Comparison of ENCODE assay signal across 8 cellular contexts in the genomic region with DNA sequence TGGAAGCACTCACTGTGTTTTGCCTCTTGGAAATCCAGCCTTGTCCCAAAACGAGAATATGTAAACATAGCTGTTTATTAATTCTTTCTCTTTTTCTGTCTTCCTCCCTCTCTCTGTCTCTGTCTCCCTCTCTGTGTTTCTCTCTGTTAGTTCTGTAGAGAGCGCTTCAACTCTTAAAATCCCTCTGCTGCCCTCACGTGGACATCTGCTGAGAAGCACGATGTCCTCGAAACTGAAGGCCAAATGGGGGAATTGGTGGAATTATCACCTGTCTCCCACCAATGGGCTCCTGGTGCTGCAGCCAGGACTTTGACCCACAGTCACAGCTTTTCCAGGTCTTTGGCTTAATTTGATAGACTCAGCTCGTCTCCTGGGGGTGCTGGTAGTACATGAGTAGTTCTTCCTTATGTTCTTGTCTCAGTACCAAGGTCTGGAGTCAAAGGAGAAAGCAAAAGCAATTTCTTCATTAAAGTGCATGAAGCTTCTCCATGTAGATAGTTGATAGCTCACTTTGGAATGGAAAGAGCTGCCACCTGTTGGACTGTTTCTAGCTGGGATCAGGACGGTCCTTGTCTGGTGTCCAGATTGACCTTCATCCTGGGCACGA. TPM values are rescaled to one million over a fixed set of nuclear protein-coding genes. Genes with fewer than 3 reads are reported as not detected.
DNase-seq lines count a peak whose midpoint lies in the region; ATAC-seq and TF ChIP-seq lines count a peak whose summit lies in the region.

No MANE protein-coding gene starts in this region.

- TF ChIP-seq CTCF in HFF-Myc (IDR thresholded peaks at IDR 0.05; ENCODE audit: low read depth, low read length, missing control alignments) (peak; percentile 77), right atrium auricular region (IDR thresholded peaks at IDR 0.05) (peak; percentile 38 to 87)

- no peaks in the 10 kb centered on the region for H3K36me3 ChIP-seq in right atrium auricular region

- H3K27me3 ChIP-seq in right atrium auricular region = no peaks in the 10 kb centered on the region

- H3K4me3 ChIP-seq in HFF-Myc (replicated peaks; ENCODE audit: low read depth, low read length) (no peak overlapping the region), right atrium auricular region (no peak overlapping the region)

- H3K27ac ChIP-seq in right atrium auricular region = no peak overlapping the region

- peaks cover 0 to 6% of the 10 kb centered on the region in 2 donors for H3K4me1 ChIP-seq in right atrium auricular region

- in situ Hi-C loops in G401 (cut with HindIII; ENCODE audit: low sequenced_read_pairs) = no loop called here

- H3K9me3 ChIP-seq in right atrium auricular region = no peaks in the 10 kb centered on the region

- DNase-seq in G401 (ENCODE audit: low spot score) (peak; percentile 57), HFF-Myc (ENCODE audit: extremely low read depth, low read depth) (peak; percentile 31), NCI-H1694 (lab: John Stamatoyannopoulos, UW) (peak; percentile 38), T-helper 2 cell (peak; percentile 40 to 84 (median 67)), amniotic stem cell (lab: John Stamatoyannopoulos, UW) (peak; percentile 66), right atrium auricular region (ENCODE audit: low spot score) (peak; percentile 84), sciatic nerve (ENCODE audit: low spot score) (peak; percentile 92)

- intact Hi-C loops in sciatic nerve (cut with DNase I) = loop anchor here (5.0 kb wide), 1 partner anchor 356 kb away; no protein-coding TSS in a partner anchor

- peak; percentile 93 for ATAC-seq in sciatic nerve
- ATAC-seq in HG03097 (IDR thresholded peaks at IDR 0.05; ENCODE audit: low FRiP score, unreplicated experiment) = no peak

RNA-seq across cellular contexts. Expression of gene GBP6, which starts 5.5 kb away (rescaled TPM):
- total RNA-seq in G401 (2014; rRNA removed; shearing (Covaris generic)) = not detected in 2 replicates
- total RNA-seq in right atrium auricular region (under 1 TPM in 1 of 2 donors, not detected in 1; 0.19 TPM), sciatic nerve (not detected)

Comparison
In these comparisons a context has a peak if more than half of its experiments do, and no peak if none do; other contexts are left out.
1. DNase-seq: peak in every context shown above with its lines; median percentile 92 in sciatic nerve; 84 in right atrium auricular region; 67 in T-helper 2 cell; 66 in amniotic stem cell; 57 in G401; 38 in NCI-H1694; 31 in HFF-Myc.